ENCODE assay signal across 17 cellular contexts in genomic region chr2:138455691-138456090, GRCh38.
"Had no signal": no experiment of that assay in that cellular context is flagged by ENCODE, and none has a peak within 500 bp of the region (broad histone marks: within the 10 kb centered on the region; RNA-seq: fewer than 3 reads in every experiment).

No MANE protein-coding gene starts in this region.

- H3K4me1 ChIP-seq: colonic mucosa, gastrocnemius medialis, spleen had no signal

- DNase-seq: activated B cell treated with CpG ODN at 0.5 μM for 24 hours; activated CD4-positive, alpha-beta T cell treated with anti-CD3 and anti-CD28 coated beads for 48 hours; activated CD8-positive, alpha-beta T cell treated with anti-CD3 and anti-CD28 coated beads for 36 hours; activated naive CD4-positive, alpha-beta T cell treated with anti-CD3 and anti-CD28 coated beads for 36 hours; activated T-cell treated with anti-CD3 and anti-CD28 coated beads, Interleukin-2, amount 50 U/mL, for 4 hours; central memory CD4-positive, alpha-beta T cell; colonic mucosa; gastrocnemius medialis; head of caudate nucleus; kidney glomerular epithelial cell; left ventricle myocardium superior; spleen; stimulated activated CD4-positive, alpha-beta T cell treated with anti-CD3 and anti-CD28 coated beads, Interleukin-4, amount 100 ng/mL, for 4 hours; T-helper 2 cell had no signal

- H3K27ac ChIP-seq: colonic mucosa, gastrocnemius medialis, spleen, thoracic aorta had no signal

- ATAC-seq: activated CD8-positive, alpha-beta T cell treated with anti-CD3 and anti-CD28 coated beads for 36 hours; activated T-cell treated with anti-CD3 and anti-CD28 coated beads, Interleukin-2, amount 50 U/mL, for 4 hours; gastrocnemius medialis; left ventricle myocardium superior; natural killer cell treated with Interleukin-12 subunit alpha and Interleukin-12 subunit beta and Interleukin-15 and Interleukin-18, amount 100 ng/mL, for 72 hours; stimulated activated memory B cell treated with anti-CD40 and anti-IgM and Interleukin-4, amounts not matched to agents 10 μg/mL and 1 μg/mL and 100 μg/mL, for 72 hours had no signal

- H3K27me3 ChIP-seq: colonic mucosa, gastrocnemius medialis, spleen had no signal

- H3K36me3 ChIP-seq: colonic mucosa, gastrocnemius medialis, spleen, thoracic aorta had no signal

- H3K4me3 ChIP-seq: colonic mucosa, gastrocnemius medialis, spleen, thoracic aorta had no signal

- H3K9me3 ChIP-seq: colonic mucosa, gastrocnemius medialis, thoracic aorta had no signal
